ENCODE assay signal across 26 cellular contexts in the genomic region with DNA sequence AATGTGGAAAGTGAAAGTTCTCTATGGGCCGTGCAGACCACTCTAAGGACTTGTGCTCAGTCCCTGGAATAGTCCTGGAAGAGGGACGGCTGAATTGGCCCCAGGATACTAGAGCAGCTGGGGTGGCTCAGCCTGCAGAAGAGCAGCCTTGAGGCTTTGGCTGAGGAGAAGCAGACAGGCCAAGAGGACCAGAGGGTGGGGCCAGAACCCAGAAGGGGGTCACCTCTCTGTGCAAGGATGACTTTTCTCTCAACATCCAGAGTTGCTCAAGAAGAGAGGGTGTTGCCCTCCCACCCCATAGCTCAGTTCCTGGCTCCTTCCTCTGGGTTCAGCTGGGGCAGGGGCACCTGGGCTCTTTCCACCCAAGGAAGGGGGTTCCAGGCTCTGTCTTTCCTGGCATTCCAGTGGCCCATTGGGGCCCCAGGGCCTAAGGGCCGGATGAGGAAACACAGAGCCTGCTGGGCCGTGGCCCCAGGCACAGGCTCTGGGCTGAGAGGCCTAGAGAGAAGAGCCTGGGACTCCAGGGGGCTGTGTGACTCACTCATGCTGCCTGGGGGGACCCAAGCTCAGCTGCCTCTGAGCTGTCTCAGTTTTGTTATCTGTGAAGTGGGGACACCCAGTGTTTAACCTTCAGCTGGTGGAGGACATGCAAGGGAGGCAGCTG. TPM values are rescaled to one million over a fixed set of nuclear protein-coding genes. Genes with fewer than 3 reads are reported as not detected.
DNase-seq lines count a peak whose midpoint lies in the region; ATAC-seq, FAIRE-seq and TF ChIP-seq lines count a peak whose summit lies in the region.
"Had no signal": no experiment of that assay in that cellular context is flagged by ENCODE, and none has a peak within 500 bp of the region (broad histone marks: within the 10 kb centered on the region; RNA-seq: fewer than 3 reads in every experiment).

No MANE protein-coding gene starts in this region.

- no peaks in the 10 kb centered on the region for H3K36me3 ChIP-seq in KOPT-K1 (ENCODE audit: insufficient read depth, low read length)
- H3K36me3 ChIP-seq in esophagus muscularis mucosa, result no peaks in the 10 kb centered on the region
- no peaks in the 10 kb centered on the region for H3K36me3 ChIP-seq in left lung
- H3K36me3 ChIP-seq in spleen, result no peaks in the 10 kb centered on the region
- H3K36me3 ChIP-seq: breast epithelium, lower lobe of right lung had no signal

- DNase-seq in esophagus muscularis mucosa (ENCODE audit: extremely low spot score) (no peak), left lung (no peak), spleen (peak; percentile 41), GM19239 (ENCODE audit: insufficient read length, low spot score) (no peak), amniotic stem cell (lab: John Stamatoyannopoulos, UW) (no peak)
- no peak for DNase-seq in effector memory CD8-positive, alpha-beta T cell
- DNase-seq: activated CD8-positive, alpha-beta T cell treated with anti-CD3 and anti-CD28 coated beads for 36 hours; activated gamma-delta T cell treated with Interleukin-2 at 50 U/mL for 16 hours; HCEC 1CT; hypothalamus; Karpas-422; lower lobe of right lung; MV-4-11; NCI-H1694; NCI-H2227 treated with DMSO at 0.1 percent for 48 hours; NCI-H774; SHP77 treated with DMSO at 0.1 percent for 48 hours; SW 1271 had no signal

- intact Hi-C loops in esophagus muscularis mucosa (cut with DNase I), result no loop called here
- intact Hi-C loops in left lung (cut with DNase I), result no loop called here
- intact Hi-C loops in spleen (cut with DNase I; ENCODE audit: low total_unique reads), result no loop called here

- TF ChIP-seq EP300 in esophagus muscularis mucosa (IDR thresholded peaks at IDR 0.05), result no peak

- H3K27me3 ChIP-seq in esophagus muscularis mucosa, result peaks cover 0 to 25% (median 0%) of the 10 kb centered on the region in 4 donors
- H3K27me3 ChIP-seq in left lung, result peaks cover 0 to 6% of the 10 kb centered on the region in 2 donors
- peaks cover 0 to 50% (median 0%) of the 10 kb centered on the region in 7 donors for H3K27me3 ChIP-seq in spleen (replicated peaks in 1 of 7)
- H3K27me3 ChIP-seq: breast epithelium had no signal

- TF ChIP-seq POLR2A in esophagus muscularis mucosa (IDR thresholded peaks at IDR 0.05; ENCODE audit: low read depth), result no peak
- TF ChIP-seq POLR2A in spleen (IDR thresholded peaks at IDR 0.05), result no peak

- no peak for FAIRE-seq in GM19239 (lab: Jason Lieb, UNC)
- FAIRE-seq: endometrium, GM18507 had no signal

- peaks cover 7 to 43% (median 19%) of the 10 kb centered on the region in 4 donors for H3K4me1 ChIP-seq in esophagus muscularis mucosa
- H3K4me1 ChIP-seq in left lung, result peaks cover 0 to 7% of the 10 kb centered on the region in 2 donors
- H3K4me1 ChIP-seq in spleen, result peaks cover 0 to 16% (median 4%) of the 10 kb centered on the region in 6 donors
- H3K4me1 ChIP-seq: breast epithelium, lower lobe of right lung had no signal

- peak; percentile 21 for ATAC-seq in left lung
- no peak for ATAC-seq in GM21515 (IDR thresholded peaks at IDR 0.05; ENCODE audit: unreplicated experiment)
- ATAC-seq in effector memory CD8-positive, alpha-beta T cell (replicated peaks), result no peak
- ATAC-seq: activated CD8-positive, alpha-beta T cell treated with anti-CD3 and anti-CD28 coated beads for 36 hours; stimulated activated effector memory CD8-positive, alpha-beta T cell treated with anti-CD3 and anti-CD28 coated beads, Interleukin-12 subunit alpha, Interleukin-12 subunit beta, amount 100 ng/mL, for 72 hours had no signal

- WGBS in esophagus muscularis mucosa, result 38% methylated on average over 2 of the region's 4 CpGs
- 66 to 83% (median 80%) methylated on average over 2 to 4 of the region's 4 CpGs for WGBS in spleen, 5 donors

- H3K9me3 ChIP-seq in KOPT-K1 (ENCODE audit: insufficient read depth, low read length, poor library complexity, severe bottlenecking) (peaks cover 16% of the 10 kb centered on the region), esophagus muscularis mucosa (peaks cover 0 to 8% (median 3%) of the 10 kb centered on the region in 4 donors), left lung (peaks cover 0 to 3% of the 10 kb centered on the region in 2 donors), spleen (peaks cover 0 to 14% (median 5%) of the 10 kb centered on the region in 8 donors)

- H3K4me3 ChIP-seq in esophagus muscularis mucosa (no peak overlapping the region), left lung (no peak overlapping the region), spleen (no peak overlapping the region)
- H3K4me3 ChIP-seq: breast epithelium, lower lobe of right lung had no signal

- H3K27me3 Mint-ChIP-seq in effector memory CD8-positive, alpha-beta T cell, result peaks cover 53 to 66% of the 10 kb centered on the region in 2 donors

- no peak overlapping the region for H3K27ac Mint-ChIP-seq in effector memory CD8-positive, alpha-beta T cell
- H3K27ac Mint-ChIP-seq: activated CD8-positive, alpha-beta T cell treated with anti-CD3 and anti-CD28 coated beads for 36 hours; stimulated activated effector memory CD8-positive, alpha-beta T cell treated with anti-CD3 and anti-CD28 coated beads, Interleukin-12 subunit alpha, Interleukin-12 subunit beta, amount 100 ng/mL, for 72 hours had no signal

- no peaks in the 10 kb centered on the region for H3K36me3 Mint-ChIP-seq in effector memory CD8-positive, alpha-beta T cell (ENCODE audit: insufficient read depth)

- no peaks in the 10 kb centered on the region for H3K9me3 Mint-ChIP-seq in effector memory CD8-positive, alpha-beta T cell
- H3K9me3 Mint-ChIP-seq: stimulated activated effector memory CD8-positive, alpha-beta T cell treated with anti-CD3 and anti-CD28 coated beads, Interleukin-12 subunit alpha, Interleukin-12 subunit beta, amount 100 ng/mL, for 72 hours had no signal

- TF ChIP-seq CTCF in esophagus muscularis mucosa (IDR thresholded peaks at IDR 0.05), result no peak
- no peak for TF ChIP-seq CTCF in left lung (IDR thresholded peaks at IDR 0.05)
- TF ChIP-seq CTCF in spleen (IDR thresholded peaks at IDR 0.05 in 8 of 11, conservative IDR thresholded peaks at IDR 0.05 in 3 of 11), result no peak

- H3K27ac ChIP-seq in KOPT-K1 (ENCODE audit: low read depth, low read length, poor library complexity, severe bottlenecking) (peak overlapping the region; percentile 11), esophagus muscularis mucosa (replicated peaks in 1 of 4) (peak overlapping the region; percentile 41 to 63 (median 58)), left lung (no peak overlapping the region), spleen (no peak overlapping the region)
- H3K27ac ChIP-seq: C4-2B, lower lobe of right lung had no signal

- peaks cover 12 to 16% of the 10 kb centered on the region in 2 donors for H3K4me1 Mint-ChIP-seq in effector memory CD8-positive, alpha-beta T cell (ENCODE audit: low read depth in 2 of 2)

- H3K4me3 Mint-ChIP-seq in effector memory CD8-positive, alpha-beta T cell, result no peak overlapping the region
- H3K4me3 Mint-ChIP-seq: activated CD8-positive, alpha-beta T cell treated with anti-CD3 and anti-CD28 coated beads for 36 hours; stimulated activated effector memory CD8-positive, alpha-beta T cell treated with anti-CD3 and anti-CD28 coated beads, Interleukin-12 subunit alpha, Interleukin-12 subunit beta, amount 100 ng/mL, for 72 hours had no signal

RNA-seq across cellular contexts. Expression of gene FBLN2, which starts 8.5 kb away (rescaled TPM):
- total RNA-seq in esophagus muscularis mucosa (100 to 1,000 TPM; 130 to 244 (median 136) TPM), left lung (10 to 100 TPM; 69.8 to 96.6 TPM), spleen (10 to 100 TPM in 4 of 7 donors, 1 to 10 TPM in 3; 6.1 to 28.2 (median 17.4) TPM)
- 10 to 100 TPM in 1 of 3 donors, 1 to 10 TPM in 2; 8.9 to 15.9 (median 9.1) TPM for polyA plus RNA-seq in spleen
- total RNA-seq: OCI-LY7 had no signal

Comparison
In these comparisons a context has a peak if more than half of its experiments do, and no peak if none do; other contexts are left out.
1. H3K27ac ChIP-seq: peak in KOPT-K1 (single experiment) and esophagus muscularis mucosa (4 of 4); none in left lung (0 of 2) and spleen (0 of 8).